Comparison of ENCODE assay signal across 11 cellular contexts in the genomic region with DNA sequence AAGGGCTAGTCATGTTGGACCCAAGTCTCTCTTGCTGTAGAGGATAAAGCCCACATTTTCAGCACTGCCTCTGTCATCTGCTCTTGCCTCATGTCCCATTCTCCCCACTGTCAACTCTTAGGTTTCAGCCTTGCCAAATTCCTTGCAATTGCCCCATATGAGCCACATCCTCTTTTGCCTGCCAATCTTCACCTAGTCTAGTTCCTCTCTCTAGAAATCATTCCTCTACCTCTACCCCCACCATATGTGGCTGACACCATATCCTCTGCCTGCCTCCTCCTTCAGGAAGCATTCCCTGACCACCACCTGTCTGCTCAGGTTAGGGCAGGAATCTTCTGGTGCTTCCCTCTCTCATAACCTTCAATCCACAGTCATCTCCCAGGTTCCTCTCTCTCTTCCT. TPM values are rescaled to one million over a fixed set of nuclear protein-coding genes. Genes with fewer than 3 reads are reported as not detected.
DNase-seq lines count a peak whose midpoint lies in the region; ATAC-seq and TF ChIP-seq lines count a peak whose summit lies in the region.
"Had no signal": no experiment of that assay in that cellular context is flagged by ENCODE, and none has a peak within 500 bp of the region (broad histone marks: within the 10 kb centered on the region; RNA-seq: fewer than 3 reads in every experiment).

No MANE protein-coding gene starts in this region.

- peak overlapping the region; percentile 13 for H3K27ac Mint-ChIP-seq in HFFc6
- H3K27ac Mint-ChIP-seq: progenitor cell of endocrine pancreas had no signal

- H3K27me3 ChIP-seq in adipocyte (replicated peaks; ENCODE audit: control insufficient read depth, insufficient read depth, low read length): no peaks in the 10 kb centered on the region

- H3K4me1 Mint-ChIP-seq in HFFc6 (ENCODE audit: low read depth): peaks cover 75% of the 10 kb centered on the region

- H3K4me3 ChIP-seq in AG10803 (ENCODE audit: low read length): no peak overlapping the region
- H3K4me3 ChIP-seq in adipocyte (ENCODE audit: low read length): no peak overlapping the region

- H3K9me3 Mint-ChIP-seq in HFFc6: no peaks in the 10 kb centered on the region

- peaks cover 23% of the 10 kb centered on the region for H3K36me3 Mint-ChIP-seq in HFFc6 (ENCODE audit: low read depth)

- H3K9ac ChIP-seq in adipocyte (ENCODE audit: low read length): no peak overlapping the region

- no peaks in the 10 kb centered on the region for H3K9me3 ChIP-seq in adipocyte (ENCODE audit: control insufficient read depth, low read length)

- no peak for TF ChIP-seq CTCF in AG10803 (conservative IDR thresholded peaks at IDR 0.05; ENCODE audit: low read length)
- no peak for TF ChIP-seq CTCF in HFFc6 (IDR thresholded peaks at IDR 0.05)

- ATAC-seq in GM19395 (IDR thresholded peaks at IDR 0.05; ENCODE audit: unreplicated experiment) (no peak), GM18861 (IDR thresholded peaks at IDR 0.05; ENCODE audit: unreplicated experiment) (no peak)

- H3K27me3 Mint-ChIP-seq in HFFc6 (ENCODE audit: insufficient read depth): no peaks in the 10 kb centered on the region
- H3K27me3 Mint-ChIP-seq: progenitor cell of endocrine pancreas had no signal

- H3K36me3 ChIP-seq in adipocyte (ENCODE audit: control insufficient read depth, insufficient read depth, low read length, severe bottlenecking): peaks cover 12% of the 10 kb centered on the region

- peak; percentile 90 for DNase-seq in AG10803 (ENCODE audit: low read depth)
- no peak for DNase-seq in HFFc6
- DNase-seq in adipocyte (ENCODE audit: low read depth): peak; percentile 43
- peak; percentile 19 for DNase-seq in kidney tubule cell (ENCODE audit: low spot score)
- no peak for DNase-seq in D341Med (ENCODE audit: low spot score)
- no peak for DNase-seq in foreskin melanocyte
- DNase-seq: activated effector memory CD4-positive, alpha-beta T cell treated with anti-CD3 and anti-CD28 coated beads, Interleukin-2, amount 50 U/mL, for 16 hours; NCI-H2029 had no signal

- H3K4me3 Mint-ChIP-seq in HFFc6: no peak overlapping the region; the same call in 1 of the 2 replicates

- H3K4me1 ChIP-seq in adipocyte (ENCODE audit: control insufficient read depth, insufficient read depth, low read length): peaks cover 66% of the 10 kb centered on the region

RNA-seq across cellular contexts. Expression of a gene that starts 38.2 kb away (rescaled TPM):
- 10 to 100 TPM; 37.1 to 51.0 (median 44.7) TPM for total RNA-seq in HFFc6 (2021; fragmentation: NEBNext Ultra II Directional; extraction: Animal tissue kit (Norgen Biotek cat#: 25700))

Comparison
In these comparisons a context has a peak if more than half of its experiments do, and no peak if none do; other contexts are left out.
1. DNase-seq: peak in AG10803 (single experiment), adipocyte (single experiment) and kidney tubule cell (single experiment); none in HFFc6 (single experiment), D341Med (single experiment) and foreskin melanocyte (single experiment).